Comparison of ENCODE assay signal across 2 cellular contexts in the genomic region with DNA sequence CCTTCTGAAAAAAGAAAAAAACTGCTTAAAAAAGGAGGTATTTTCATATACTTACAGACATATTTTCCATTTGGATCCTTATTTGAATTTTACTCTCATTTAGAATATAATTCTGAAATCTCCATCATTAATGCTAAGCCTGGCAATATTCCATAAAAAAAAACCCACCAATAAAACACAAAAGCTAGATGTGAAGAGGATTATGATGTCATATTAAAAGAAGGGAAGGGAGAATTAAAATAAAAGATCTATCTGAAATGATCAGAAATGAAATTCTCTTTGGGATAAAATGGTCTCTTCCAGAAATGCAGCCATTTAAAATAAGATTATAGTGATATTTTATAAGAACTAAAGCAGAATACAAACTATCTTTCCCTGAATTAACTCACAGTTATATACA.
TF ChIP-seq lines count a peak whose summit lies in the region.

No MANE protein-coding gene starts in this region.

TF ChIP-seq in SK-N-SH, 30 proteins besides CTCF, POLR2A, EP300 and RAD21:
- TF ChIP-seq, protein P1, sequence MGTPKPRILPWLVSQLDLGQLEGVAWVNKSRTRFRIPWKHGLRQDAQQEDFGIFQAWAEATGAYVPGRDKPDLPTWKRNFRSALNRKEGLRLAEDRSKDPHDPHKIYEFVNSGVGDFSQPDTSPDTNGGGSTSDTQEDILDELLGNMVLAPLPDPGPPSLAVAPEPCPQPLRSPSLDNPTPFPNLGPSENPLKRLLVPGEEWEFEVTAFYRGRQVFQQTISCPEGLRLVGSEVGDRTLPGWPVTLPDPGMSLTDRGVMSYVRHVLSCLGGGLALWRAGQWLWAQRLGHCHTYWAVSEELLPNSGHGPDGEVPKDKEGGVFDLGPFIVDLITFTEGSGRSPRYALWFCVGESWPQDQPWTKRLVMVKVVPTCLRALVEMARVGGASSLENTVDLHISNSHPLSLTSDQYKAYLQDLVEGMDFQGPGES (IDR thresholded peaks at IDR 0.05; ENCODE audit: low read depth, low read length) = no peak

TF ChIP-seq in GM23338, 12 proteins besides CTCF, POLR2A, EP300 and RAD21 (continued from another document):
- TF ChIP-seq, protein P2, sequence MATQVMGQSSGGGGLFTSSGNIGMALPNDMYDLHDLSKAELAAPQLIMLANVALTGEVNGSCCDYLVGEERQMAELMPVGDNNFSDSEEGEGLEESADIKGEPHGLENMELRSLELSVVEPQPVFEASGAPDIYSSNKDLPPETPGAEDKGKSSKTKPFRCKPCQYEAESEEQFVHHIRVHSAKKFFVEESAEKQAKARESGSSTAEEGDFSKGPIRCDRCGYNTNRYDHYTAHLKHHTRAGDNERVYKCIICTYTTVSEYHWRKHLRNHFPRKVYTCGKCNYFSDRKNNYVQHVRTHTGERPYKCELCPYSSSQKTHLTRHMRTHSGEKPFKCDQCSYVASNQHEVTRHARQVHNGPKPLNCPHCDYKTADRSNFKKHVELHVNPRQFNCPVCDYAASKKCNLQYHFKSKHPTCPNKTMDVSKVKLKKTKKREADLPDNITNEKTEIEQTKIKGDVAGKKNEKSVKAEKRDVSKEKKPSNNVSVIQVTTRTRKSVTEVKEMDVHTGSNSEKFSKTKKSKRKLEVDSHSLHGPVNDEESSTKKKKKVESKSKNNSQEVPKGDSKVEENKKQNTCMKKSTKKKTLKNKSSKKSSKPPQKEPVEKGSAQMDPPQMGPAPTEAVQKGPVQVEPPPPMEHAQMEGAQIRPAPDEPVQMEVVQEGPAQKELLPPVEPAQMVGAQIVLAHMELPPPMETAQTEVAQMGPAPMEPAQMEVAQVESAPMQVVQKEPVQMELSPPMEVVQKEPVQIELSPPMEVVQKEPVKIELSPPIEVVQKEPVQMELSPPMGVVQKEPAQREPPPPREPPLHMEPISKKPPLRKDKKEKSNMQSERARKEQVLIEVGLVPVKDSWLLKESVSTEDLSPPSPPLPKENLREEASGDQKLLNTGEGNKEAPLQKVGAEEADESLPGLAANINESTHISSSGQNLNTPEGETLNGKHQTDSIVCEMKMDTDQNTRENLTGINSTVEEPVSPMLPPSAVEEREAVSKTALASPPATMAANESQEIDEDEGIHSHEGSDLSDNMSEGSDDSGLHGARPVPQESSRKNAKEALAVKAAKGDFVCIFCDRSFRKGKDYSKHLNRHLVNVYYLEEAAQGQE (IDR thresholded peaks at IDR 0.05; ENCODE audit: unreplicated experiment) = no peak
- TF ChIP-seq JUNB (IDR thresholded peaks at IDR 0.05; ENCODE audit: unreplicated experiment) (no peak), CREB1 (CRISPR knock-in tag; IDR thresholded peaks at IDR 0.05; ENCODE audit: low read depth) (no peak), NANOG (IDR thresholded peaks at IDR 0.05; ENCODE audit: borderline replicate concordance) (no peak), EZH2 (IDR thresholded peaks at IDR 0.05; ENCODE audit: low read depth, unreplicated experiment) (no peak), POLR2AphosphoS5 (IDR thresholded peaks at IDR 0.05; ENCODE audit: low read depth) (no peak), ZNF462 (CRISPR knock-in tag; IDR thresholded peaks at IDR 0.05) (no peak), STAT1 (IDR thresholded peaks at IDR 0.05; ENCODE audit: unreplicated experiment) (no peak)
- TF ChIP-seq, protein P3, sequence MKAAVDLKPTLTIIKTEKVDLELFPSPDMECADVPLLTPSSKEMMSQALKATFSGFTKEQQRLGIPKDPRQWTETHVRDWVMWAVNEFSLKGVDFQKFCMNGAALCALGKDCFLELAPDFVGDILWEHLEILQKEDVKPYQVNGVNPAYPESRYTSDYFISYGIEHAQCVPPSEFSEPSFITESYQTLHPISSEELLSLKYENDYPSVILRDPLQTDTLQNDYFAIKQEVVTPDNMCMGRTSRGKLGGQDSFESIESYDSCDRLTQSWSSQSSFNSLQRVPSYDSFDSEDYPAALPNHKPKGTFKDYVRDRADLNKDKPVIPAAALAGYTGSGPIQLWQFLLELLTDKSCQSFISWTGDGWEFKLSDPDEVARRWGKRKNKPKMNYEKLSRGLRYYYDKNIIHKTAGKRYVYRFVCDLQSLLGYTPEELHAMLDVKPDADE (IDR thresholded peaks at IDR 0.05) = no peak
